Comparison of ENCODE assay signal across 13 cellular contexts in the genomic region with DNA sequence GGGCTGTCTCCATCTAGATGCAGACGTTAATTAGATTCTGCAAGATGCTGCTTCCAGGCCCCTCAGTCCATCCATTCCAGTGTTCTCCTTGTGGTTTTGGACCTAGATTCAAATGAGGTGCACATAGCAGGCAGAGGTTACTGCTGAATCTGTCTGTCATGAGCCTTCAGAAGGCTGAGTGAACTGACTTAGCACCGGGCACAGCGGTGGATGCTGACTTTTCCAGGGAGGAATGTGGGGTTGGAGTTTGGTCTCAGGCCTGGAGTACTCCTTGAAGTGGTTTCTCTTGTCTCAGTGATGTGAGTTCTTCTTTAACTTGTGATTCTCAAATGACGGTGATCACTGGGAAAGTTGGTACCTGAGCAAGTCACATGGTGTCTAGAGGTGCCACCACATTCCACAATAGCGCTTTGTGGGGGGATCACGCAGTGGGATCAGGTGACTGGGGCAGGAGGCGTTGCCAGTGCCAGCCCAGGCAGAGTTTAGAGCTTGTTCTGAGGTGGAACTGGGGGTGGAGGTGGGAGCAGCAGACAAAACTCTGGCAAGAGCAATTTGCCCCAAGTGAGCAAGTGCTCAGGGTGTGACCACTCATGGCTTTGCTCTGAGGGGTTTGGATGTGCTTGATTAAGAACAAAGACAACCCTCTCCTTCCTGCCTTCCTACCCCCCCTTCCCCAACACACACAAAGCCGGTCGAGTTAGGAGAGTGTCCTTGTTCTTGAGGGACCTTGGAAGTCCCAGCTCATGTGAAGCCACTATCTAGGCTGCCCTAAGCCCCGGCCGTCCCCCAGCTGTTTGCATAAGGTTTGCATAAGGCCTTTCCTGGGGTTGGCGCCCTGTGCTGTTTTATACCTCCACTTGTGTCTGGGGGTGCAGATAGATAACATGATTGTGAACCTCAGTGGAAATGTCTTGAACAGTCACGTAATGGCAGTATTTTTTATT. TPM values are rescaled to one million over a fixed set of nuclear protein-coding genes. Genes with fewer than 3 reads are reported as not detected.
A peak's percentile ranks its signal among the peaks of the same experiment; 100 is the strongest.
DNase-seq lines count a peak whose midpoint lies in the region; ATAC-seq and TF ChIP-seq lines count a peak whose summit lies in the region.
"Had no signal": no experiment of that assay in that cellular context is flagged by ENCODE, and none has a peak within 500 bp of the region (broad histone marks: within the 10 kb centered on the region; RNA-seq: fewer than 3 reads in every experiment).

No MANE protein-coding gene starts in this region.

- DNase-seq in H7 (peak; percentile 48), iris pigment epithelial cell (ENCODE audit: low read depth) (peak; percentile 30), NCI-H1694 treated with DMSO at 0.1 percent for 48 hours (lab: John Stamatoyannopoulos, UW) (no peak), neuronal stem cell (ENCODE audit: low spot score) (no peak)
- no peak for DNase-seq in activated CD4-positive, alpha-beta memory T cell treated with anti-CD3 and anti-CD28 coated beads, Interleukin-2, amount 10 ng/mL, durations not matched to agents 7 days and 5 days
- DNase-seq: activated CD4-positive, alpha-beta T cell treated with anti-CD3 and anti-CD28 coated beads, Interleukin-2, amount 10 ng/mL, durations not matched to agents 7 days and 5 days; DMS153; NCI-H1105 treated with DMSO at 0.1 percent for 48 hours had no signal

- no peak overlapping the region for H4K8ac ChIP-seq in neuronal stem cell (ENCODE audit: low read depth, low read length)

- no peak overlapping the region for H4K91ac ChIP-seq in neuronal stem cell (ENCODE audit: low read depth, low read length, poor library complexity)

- peaks cover 48% of the 10 kb centered on the region for H3K36me3 Mint-ChIP-seq in activated CD4-positive, alpha-beta memory T cell treated with anti-CD3 and anti-CD28 coated beads, Interleukin-2, amount 10 ng/mL, durations not matched to agents 7 days and 5 days (ENCODE audit: low read depth)

- H3K9me3 ChIP-seq in DOHH2 (ENCODE audit: control insufficient read depth, insufficient read depth, low read length) (no peaks in the 10 kb centered on the region), neuronal stem cell (replicated peaks in 1 of 2; ENCODE audit: control insufficient read depth in 2 of 2, insufficient read depth in 1 of 2, low read depth in 1 of 2, low read length in 2 of 2) (no peaks in the 10 kb centered on the region), gastroesophageal sphincter (no peaks in the 10 kb centered on the region)
- H3K9me3 ChIP-seq: prostate gland had no signal

- H3K27me3 ChIP-seq in DOHH2 (ENCODE audit: control insufficient read depth, low read length) (no peaks in the 10 kb centered on the region), H7 (ENCODE audit: control insufficient read depth, insufficient read depth, low read length) (no peaks in the 10 kb centered on the region), neuronal stem cell (ENCODE audit: control insufficient read depth in 3 of 3, insufficient read depth in 3 of 3, low read depth in 1 of 3, low read length in 3 of 3) (no peaks in the 10 kb centered on the region), gastroesophageal sphincter (no peaks in the 10 kb centered on the region)

- H2BK15ac ChIP-seq in neuronal stem cell (ENCODE audit: low read length): no peak overlapping the region

- no peak overlapping the region for H3K18ac ChIP-seq in neuronal stem cell (ENCODE audit: low read length)

- TF ChIP-seq POLR2A in gastroesophageal sphincter (IDR thresholded peaks at IDR 0.05): no peak

- CTCF ChIA-PET in activated CD4-positive, alpha-beta memory T cell treated with anti-CD3 and anti-CD28 coated beads, Interleukin-2, amount 10 ng/mL, durations not matched to agents 7 days and 5 days (lab: Charles Lee): no interaction called here

- ATAC-seq in GM18519 (IDR thresholded peaks at IDR 0.05; ENCODE audit: low FRiP score, unreplicated experiment) (no peak), gastroesophageal sphincter (no peak)
- ATAC-seq: left lobe of liver had no signal

- no peak overlapping the region for H3K4me3 Mint-ChIP-seq in activated CD4-positive, alpha-beta memory T cell treated with anti-CD3 and anti-CD28 coated beads, Interleukin-2, amount 10 ng/mL, durations not matched to agents 7 days and 5 days
- H3K4me3 Mint-ChIP-seq: activated CD4-positive, alpha-beta T cell treated with anti-CD3 and anti-CD28 coated beads, Interleukin-2, amount 10 ng/mL, durations not matched to agents 7 days and 5 days had no signal

- TF ChIP-seq EP300 in gastroesophageal sphincter (IDR thresholded peaks at IDR 0.05): no peak

- no CpG with 5 or more reads among the region's 13 CpGs for WGBS in neuronal stem cell (ENCODE audit: extremely low coverage in 2 of 2, insufficient read length in 2 of 2, insufficient replicate concordance in 1 of 2), 2 donors
- WGBS in gastroesophageal sphincter (ENCODE audit: low coverage in 1 of 2), 2 donors: 75 to 91% methylated on average over 7 of the region's 13 CpGs

- H3K79me2 ChIP-seq in DOHH2 (ENCODE audit: control insufficient read depth, low read length): 0 out of 2 replicates have a peak, but pooled peaks cover 5% of the 10 kb centered on the region

- POLR2A ChIA-PET in activated CD4-positive, alpha-beta memory T cell treated with anti-CD3 and anti-CD28 coated beads, Interleukin-2, amount 10 ng/mL, durations not matched to agents 7 days and 5 days (lab: Charles Lee): no interaction called here

- H4K20me1 ChIP-seq in DOHH2 (ENCODE audit: control insufficient read depth, insufficient read depth, low read depth, low read length): no peaks in the 10 kb centered on the region

- H3K27ac Mint-ChIP-seq in activated CD4-positive, alpha-beta memory T cell treated with anti-CD3 and anti-CD28 coated beads, Interleukin-2, amount 10 ng/mL, durations not matched to agents 7 days and 5 days: peak overlapping the region; percentile 31
- H3K27ac Mint-ChIP-seq: activated CD4-positive, alpha-beta T cell treated with anti-CD3 and anti-CD28 coated beads, Interleukin-2, amount 10 ng/mL, durations not matched to agents 7 days and 5 days had no signal

- no peak overlapping the region for H2BK5ac ChIP-seq in neuronal stem cell (ENCODE audit: low read length)

- H3K4me1 ChIP-seq in DOHH2 (ENCODE audit: control insufficient read depth, low read length) (peaks cover 73% of the 10 kb centered on the region), neuronal stem cell (ENCODE audit: control insufficient read depth in 2 of 2, insufficient read depth in 1 of 2, low read depth in 1 of 2, low read length in 2 of 2) (peaks cover 3 to 7% of the 10 kb centered on the region in 2 donors), gastroesophageal sphincter (peaks cover 5 to 99% (median 52%) of the 10 kb centered on the region in 3 donors)

- no peak overlapping the region for H3K23ac ChIP-seq in neuronal stem cell (ENCODE audit: low read depth, low read length, poor library complexity)

- peaks cover 56% of the 10 kb centered on the region for H3K36me3 ChIP-seq in DOHH2 (ENCODE audit: control insufficient read depth, low read length)
- peaks cover 34% of the 10 kb centered on the region for H3K36me3 ChIP-seq in H7 (replicated peaks; ENCODE audit: control insufficient read depth, insufficient read depth, low read length)
- H3K36me3 ChIP-seq in neuronal stem cell (replicated peaks in 1 of 2; ENCODE audit: control insufficient read depth in 2 of 2, insufficient read depth in 2 of 2, low read length in 2 of 2): no peaks in the 10 kb centered on the region
- peaks cover 0 to 88% of the 10 kb centered on the region in 2 donors for H3K36me3 ChIP-seq in gastroesophageal sphincter

- H3K9me3 Mint-ChIP-seq in activated CD4-positive, alpha-beta memory T cell treated with anti-CD3 and anti-CD28 coated beads, Interleukin-2, amount 10 ng/mL, durations not matched to agents 7 days and 5 days: no peaks in the 10 kb centered on the region
- H3K9me3 Mint-ChIP-seq: activated CD4-positive, alpha-beta T cell treated with anti-CD3 and anti-CD28 coated beads, Interleukin-2, amount 10 ng/mL, durations not matched to agents 7 days and 5 days had no signal

- H2BK120ac ChIP-seq in neuronal stem cell (ENCODE audit: low read depth, low read length): no peak overlapping the region

- no peak for TF ChIP-seq CTCF in DOHH2 (IDR thresholded peaks at IDR 0.05; ENCODE audit: low read depth, low read length, poor library complexity, severe bottlenecking)
- TF ChIP-seq CTCF in gastroesophageal sphincter (IDR thresholded peaks at IDR 0.05): no peak

- no peak overlapping the region for H2AK5ac ChIP-seq in neuronal stem cell (ENCODE audit: low read depth, low read length)

- H3K14ac ChIP-seq in neuronal stem cell (ENCODE audit: low read length): no peak overlapping the region

- peak overlapping the region; percentile 29 for H3K27ac ChIP-seq in DOHH2 (ENCODE audit: low read depth, low read length)
- H3K27ac ChIP-seq in neuronal stem cell (replicated peaks; ENCODE audit: low read length): no peak overlapping the region
- peak overlapping the region in 2 of 4 donors; percentile 7 to 75 for H3K27ac ChIP-seq in gastroesophageal sphincter
- H3K27ac ChIP-seq: prostate gland had no signal

- H3F3A ChIP-seq in DOHH2 (ENCODE audit: control insufficient read depth, insufficient read depth): no peaks in the 10 kb centered on the region

- H3K4me2 ChIP-seq in DOHH2 (ENCODE audit: low read length) (peak overlapping the region; percentile 65), neuronal stem cell (ENCODE audit: insufficient read depth, low read length, poor library complexity, severe bottlenecking) (no peak overlapping the region)

- no peak overlapping the region for H2AFZ ChIP-seq in neuronal stem cell (ENCODE audit: low read length)

- H2BK12ac ChIP-seq in neuronal stem cell (ENCODE audit: low read length): no peak overlapping the region

- H3K4me3 ChIP-seq in DOHH2 (ENCODE audit: low read length) (peak overlapping the region; percentile 34), H7 (ENCODE audit: insufficient read depth, low read depth, low read length) (no peak overlapping the region), neuronal stem cell (ENCODE audit: low read length in 2 of 2) (no peak overlapping the region), gastroesophageal sphincter (no peak overlapping the region)
- H3K4me3 ChIP-seq: prostate gland had no signal

- no peak overlapping the region for H3K9ac ChIP-seq in neuronal stem cell (ENCODE audit: low read depth, low read length, poor library complexity)

- peaks cover 51% of the 10 kb centered on the region for H3K4me1 Mint-ChIP-seq in activated CD4-positive, alpha-beta memory T cell treated with anti-CD3 and anti-CD28 coated beads, Interleukin-2, amount 10 ng/mL, durations not matched to agents 7 days and 5 days

- no peaks in the 10 kb centered on the region for H3K27me3 Mint-ChIP-seq in activated CD4-positive, alpha-beta memory T cell treated with anti-CD3 and anti-CD28 coated beads, Interleukin-2, amount 10 ng/mL, durations not matched to agents 7 days and 5 days
- H3K27me3 Mint-ChIP-seq: activated CD4-positive, alpha-beta T cell treated with anti-CD3 and anti-CD28 coated beads, Interleukin-2, amount 10 ng/mL, durations not matched to agents 7 days and 5 days had no signal

- H3K79me1 ChIP-seq in neuronal stem cell (ENCODE audit: low read depth, low read length): no peaks in the 10 kb centered on the region

- H3K9me2 ChIP-seq in DOHH2 (replicated peaks; ENCODE audit: control insufficient read depth, low read length): no peaks in the 10 kb centered on the region

- no peak overlapping the region for H3K4ac ChIP-seq in neuronal stem cell (ENCODE audit: low read length)

RNA-seq across cellular contexts. Expression of a gene that starts 25.1 kb away (rescaled TPM):
- total RNA-seq in H7 (2014; rRNA removed; shearing (Covaris generic)): 29.5 and 33.7 TPM in 2 replicates
- total RNA-seq in activated CD4-positive, alpha-beta memory T cell treated with anti-CD3 and anti-CD28 coated beads, Interleukin-2, amount 10 ng/mL, durations not matched to agents 7 days and 5 days: 10 to 100 TPM; 72.7 to 73.5 TPM
- 1.5 TPM for polyA plus RNA-seq in neuronal stem cell (2013, experiment 1 of 2)
- polyA plus RNA-seq in neuronal stem cell (2013, experiment 2 of 2): 1.3 TPM
- 100 to 1,000 TPM in 2 of 4 donors, 10 to 100 TPM in 2; 46.0 to 113 (median 89.2) TPM for total RNA-seq in gastroesophageal sphincter

Comparison
In these comparisons a context has a peak if more than half of its experiments do, and no peak if none do; other contexts are left out.
1. DNase-seq: peak in H7 (single experiment) and iris pigment epithelial cell (single experiment); none in activated CD4-positive, alpha-beta memory T cell treated with anti-CD3 and anti-CD28 coated beads, Interleukin-2, amount 10 ng/mL, durations not matched to agents 7 days and 5 days (single experiment), NCI-H1694 treated with DMSO at 0.1 percent for 48 hours (single experiment) and neuronal stem cell (single experiment).